10 cellular contexts compared by ENCODE assay signal in genomic region chr17:12089809-12090384, GRCh38.
DNase-seq lines count a peak whose midpoint lies in the region; ATAC-seq and TF ChIP-seq lines count a peak whose summit lies in the region.
"Had no signal": no experiment of that assay in that cellular context is flagged by ENCODE, and none has a peak within 500 bp of the region (broad histone marks: within the 10 kb centered on the region; RNA-seq: fewer than 3 reads in every experiment).

No MANE protein-coding gene starts in this region.

- peaks cover 5% of the 10 kb centered on the region for H3K4me1 Mint-ChIP-seq in type B pancreatic cell (ENCODE audit: unreplicated experiment)

- intact Hi-C loops in right cardiac atrium (cut with DNase I): no loop called here
- intact Hi-C loops in esophagus squamous epithelium (cut with DNase I): no loop called here

- H3K27ac ChIP-seq in cardiac muscle cell: peak overlapping the region; percentile 7
- H3K27ac ChIP-seq in right cardiac atrium (ENCODE audit: low read length): no peak overlapping the region
- no peak overlapping the region for H3K27ac ChIP-seq in esophagus squamous epithelium

- H3K4me1 ChIP-seq in cardiac muscle cell (ENCODE audit: low read depth) (peaks cover 5% of the 10 kb centered on the region), right cardiac atrium (ENCODE audit: control insufficient read depth, insufficient read depth, low read length) (peaks cover 3% of the 10 kb centered on the region), esophagus squamous epithelium (peaks cover 0 to 11% (median 0%) of the 10 kb centered on the region in 3 donors)

- H3K9me3 ChIP-seq in cardiac muscle cell (ENCODE audit: low read depth) (no peaks in the 10 kb centered on the region), right cardiac atrium (ENCODE audit: control insufficient read depth, low read length) (no peaks in the 10 kb centered on the region), esophagus squamous epithelium (no peaks in the 10 kb centered on the region)

- DNase-seq in cardiac muscle cell (ENCODE audit: low read depth in 1 of 2, low spot score in 1 of 2) (peak in 1 of 2 donors; percentile 28), right cardiac atrium (no peak), NCI-H69 (lab: John Stamatoyannopoulos, UW) (peak; percentile 62), fibroblast of gingiva (ENCODE audit: low read depth) (peak; percentile 14), type B pancreatic cell (ENCODE audit: extremely low spot score, unreplicated experiment) (no peak), esophagus squamous epithelium (lab: John Stamatoyannopoulos, UW) (no peak)
- DNase-seq: activated CD4-positive, CD25-positive, alpha-beta regulatory T cell treated with anti-CD3 and anti-CD28 coated beads, Interleukin-2, amount 50 U/mL, for 72 hours had no signal

- H3K27ac Mint-ChIP-seq in type B pancreatic cell: peak overlapping the region; percentile 3
- H3K27ac Mint-ChIP-seq: memory B cell had no signal

- TF ChIP-seq CTCF in cardiac muscle cell (IDR thresholded peaks at IDR 0.05; ENCODE audit: low read depth, low read length): no peak
- TF ChIP-seq CTCF in type B pancreatic cell (conservative IDR thresholded peaks at IDR 0.05): no peak
- no peak for TF ChIP-seq CTCF in esophagus squamous epithelium (IDR thresholded peaks at IDR 0.05)

- H3K4me3 ChIP-seq in cardiac muscle cell (no peak overlapping the region), right cardiac atrium (ENCODE audit: low read length) (no peak overlapping the region), esophagus squamous epithelium (no peak overlapping the region)

- H3K27me3 ChIP-seq in cardiac muscle cell: no peaks in the 10 kb centered on the region
- H3K27me3 ChIP-seq in right cardiac atrium (ENCODE audit: control insufficient read depth, insufficient read depth): no peaks in the 10 kb centered on the region
- no peaks in the 10 kb centered on the region for H3K27me3 ChIP-seq in esophagus squamous epithelium

- WGBS in right cardiac atrium: 83% methylated on average over 3 of the region's 3 CpGs
- 59 to 83% methylated on average over 3 of the region's 3 CpGs for WGBS in esophagus squamous epithelium, 2 donors

- H3K36me3 Mint-ChIP-seq in type B pancreatic cell: peaks cover 22% of the 10 kb centered on the region

- H3K27me3 Mint-ChIP-seq in type B pancreatic cell: no peaks in the 10 kb centered on the region
- H3K27me3 Mint-ChIP-seq: memory B cell had no signal

- H3K36me3 ChIP-seq in cardiac muscle cell: no peaks in the 10 kb centered on the region
- peaks cover 0 to 9% (median 0%) of the 10 kb centered on the region in 3 donors for H3K36me3 ChIP-seq in esophagus squamous epithelium

- ATAC-seq in right cardiac atrium: no peak
- no peak for ATAC-seq in GM18861 (IDR thresholded peaks at IDR 0.05; ENCODE audit: unreplicated experiment)
- no peak for ATAC-seq in esophagus mucosa

- TF ChIP-seq POLR2A in esophagus squamous epithelium (IDR thresholded peaks at IDR 0.05): no peak

- no peak overlapping the region for H3K4me3 Mint-ChIP-seq in type B pancreatic cell
- H3K4me3 Mint-ChIP-seq: memory B cell had no signal

- no peaks in the 10 kb centered on the region for H3K9me3 Mint-ChIP-seq in type B pancreatic cell
- H3K9me3 Mint-ChIP-seq: memory B cell had no signal

Comparison
In these comparisons a context has a peak if more than half of its experiments do, and no peak if none do; other contexts are left out.
1. DNase-seq: peak in NCI-H69 (single experiment) and fibroblast of gingiva (single experiment); none in right cardiac atrium (0 of 3), type B pancreatic cell (single experiment) and esophagus squamous epithelium (single experiment).